In genomic region chr1:231272173-231272572, GRCh38 we compare ENCODE assay signal across 22 cellular contexts. TPM values are rescaled to one million over a fixed set of nuclear protein-coding genes. Genes with fewer than 3 reads are reported as not detected.
A peak's percentile ranks its signal among the peaks of the same experiment; 100 is the strongest.
DNase-seq lines count a peak whose midpoint lies in the region; ATAC-seq, FAIRE-seq and TF ChIP-seq lines count a peak whose summit lies in the region.
"Had no signal": no experiment of that assay in that cellular context is flagged by ENCODE, and none has a peak within 500 bp of the region (broad histone marks: within the 10 kb centered on the region; RNA-seq: fewer than 3 reads in every experiment).

No MANE protein-coding gene starts in this region.

- DNase-seq in activated T-cell treated with anti-CD3 and anti-CD28 coated beads, Interleukin-2, amount 50 U/mL, for 72 hours = no peak
- DNase-seq in activated T-cell treated with anti-CD3 and anti-CD28 coated beads for 4 hours (no peak), choroid plexus epithelial cell (ENCODE audit: low read depth) (peak; percentile 16), superior temporal gyrus (ENCODE audit: extremely low spot score) (no peak), brain microvascular endothelial cell (no peak), GM19239 (ENCODE audit: insufficient read length, low spot score) (no peak)
- peak; percentile 27 for DNase-seq in T-helper 2 cell treated with Interferon-gamma antibody and Interleukin-4, amounts not matched to agents 5 μg/mL and 100 μg/mL, for 36 hours (ENCODE audit: low spot score)
- DNase-seq: Karpas-422; naive B cell; NCI-H1092; NCI-H2029 treated with DMSO at 0.1 percent for 48 hours; NCI-H446 treated with DMSO at 0.1 percent for 48 hours; stimulated activated CD4-positive, alpha-beta T cell treated with anti-CD3 and anti-CD28 coated beads, Interleukin-2, amount 100 ng/mL, for 48 hours; T1000 had no signal

- in situ Hi-C loops in brain microvascular endothelial cell (cut with HindIII; ENCODE audit: low pct_ligation_motif_present, low sequenced_read_pairs) = no loop called here

- H3K4me1 Mint-ChIP-seq in activated T-cell treated with anti-CD3 and anti-CD28 coated beads, Interleukin-2, amount 50 U/mL, for 72 hours (ENCODE audit: low read depth) = peaks cover 34% of the 10 kb centered on the region
- H3K4me1 Mint-ChIP-seq in T-helper 2 cell treated with Interferon-gamma antibody and Interleukin-4, amounts not matched to agents 5 μg/mL and 100 μg/mL, for 36 hours (ENCODE audit: low read depth) = peaks cover 31% of the 10 kb centered on the region
- peaks cover 19% of the 10 kb centered on the region for H3K4me1 Mint-ChIP-seq in stimulated activated naive CD8-positive, alpha-beta T cell treated with anti-CD3 and anti-CD28 coated beads, Interleukin-15, Interleukin-2, amounts not matched to agents 100 ng/mL and 50 ng/mL, for 24 hours (ENCODE audit: low read depth)
- H3K4me1 Mint-ChIP-seq: memory B cell had no signal

- ATAC-seq in activated T-cell treated with anti-CD3 and anti-CD28 coated beads, Interleukin-2, amount 50 U/mL, for 72 hours (replicated peaks in 1 of 2) = peak; percentile 35 to 39

- H3K4me3 ChIP-seq in choroid plexus epithelial cell (ENCODE audit: low read depth, low read length) (no peak overlapping the region), brain microvascular endothelial cell (ENCODE audit: low read depth, low read length) (no peak overlapping the region)
- H3K4me3 ChIP-seq: HAP-1, SK-N-MC had no signal

- FAIRE-seq in GM19239 (lab: Jason Lieb, UNC) = no peak
- FAIRE-seq: astrocyte, colon, endometrium, islet of Langerhans had no signal

- TF ChIP-seq CTCF in choroid plexus epithelial cell (conservative IDR thresholded peaks at IDR 0.05; ENCODE audit: low read depth, low read length) = no peak
- TF ChIP-seq CTCF in brain microvascular endothelial cell (IDR thresholded peaks at IDR 0.05; ENCODE audit: low read depth, low read length, missing control alignments) = no peak

- peak overlapping the region; percentile 71 to 83 for H3K4me3 Mint-ChIP-seq in activated T-cell treated with anti-CD3 and anti-CD28 coated beads, Interleukin-2, amount 50 U/mL, for 72 hours
- peak overlapping the region; percentile 72 for H3K4me3 Mint-ChIP-seq in T-helper 2 cell treated with Interferon-gamma antibody and Interleukin-4, amounts not matched to agents 5 μg/mL and 100 μg/mL, for 36 hours
- no peak overlapping the region for H3K4me3 Mint-ChIP-seq in stimulated activated naive CD8-positive, alpha-beta T cell treated with anti-CD3 and anti-CD28 coated beads, Interleukin-15, Interleukin-2, amounts not matched to agents 100 ng/mL and 50 ng/mL, for 24 hours
- H3K4me3 Mint-ChIP-seq: memory B cell, naive B cell had no signal

- peaks cover 28% of the 10 kb centered on the region for H3K36me3 ChIP-seq in brain microvascular endothelial cell (replicated peaks)

- H3K9me3 Mint-ChIP-seq in activated T-cell treated with anti-CD3 and anti-CD28 coated beads, Interleukin-2, amount 50 U/mL, for 72 hours = no peaks in the 10 kb centered on the region
- no peaks in the 10 kb centered on the region for H3K9me3 Mint-ChIP-seq in T-helper 2 cell treated with Interferon-gamma antibody and Interleukin-4, amounts not matched to agents 5 μg/mL and 100 μg/mL, for 36 hours
- H3K9me3 Mint-ChIP-seq in stimulated activated naive CD8-positive, alpha-beta T cell treated with anti-CD3 and anti-CD28 coated beads, Interleukin-15, Interleukin-2, amounts not matched to agents 100 ng/mL and 50 ng/mL, for 24 hours = no peaks in the 10 kb centered on the region
- H3K9me3 Mint-ChIP-seq: memory B cell, naive B cell had no signal

- peak overlapping the region; percentile 98 for H3K27ac Mint-ChIP-seq in activated T-cell treated with anti-CD3 and anti-CD28 coated beads, Interleukin-2, amount 50 U/mL, for 72 hours
- peak overlapping the region; percentile 99 for H3K27ac Mint-ChIP-seq in T-helper 2 cell treated with Interferon-gamma antibody and Interleukin-4, amounts not matched to agents 5 μg/mL and 100 μg/mL, for 36 hours
- H3K27ac Mint-ChIP-seq in stimulated activated naive CD8-positive, alpha-beta T cell treated with anti-CD3 and anti-CD28 coated beads, Interleukin-15, Interleukin-2, amounts not matched to agents 100 ng/mL and 50 ng/mL, for 24 hours = peak overlapping the region; percentile 65
- H3K27ac Mint-ChIP-seq: memory B cell had no signal

- peaks cover 14 to 31% of the 10 kb centered on the region in 2 donors for H3K36me3 Mint-ChIP-seq in activated T-cell treated with anti-CD3 and anti-CD28 coated beads, Interleukin-2, amount 50 U/mL, for 72 hours (ENCODE audit: insufficient read depth in 2 of 2)
- peaks cover 68% of the 10 kb centered on the region for H3K36me3 Mint-ChIP-seq in T-helper 2 cell treated with Interferon-gamma antibody and Interleukin-4, amounts not matched to agents 5 μg/mL and 100 μg/mL, for 36 hours (ENCODE audit: low read depth)
- H3K36me3 Mint-ChIP-seq in stimulated activated naive CD8-positive, alpha-beta T cell treated with anti-CD3 and anti-CD28 coated beads, Interleukin-15, Interleukin-2, amounts not matched to agents 100 ng/mL and 50 ng/mL, for 24 hours (ENCODE audit: low read depth) = peaks cover 77% of the 10 kb centered on the region

- H3K27ac ChIP-seq in brain microvascular endothelial cell = no peak overlapping the region
- H3K27ac ChIP-seq: SK-N-MC had no signal

- H3K27me3 Mint-ChIP-seq in activated T-cell treated with anti-CD3 and anti-CD28 coated beads, Interleukin-2, amount 50 U/mL, for 72 hours (ENCODE audit: low read depth) = no peaks in the 10 kb centered on the region
- no peaks in the 10 kb centered on the region for H3K27me3 Mint-ChIP-seq in T-helper 2 cell treated with Interferon-gamma antibody and Interleukin-4, amounts not matched to agents 5 μg/mL and 100 μg/mL, for 36 hours (ENCODE audit: low read depth)
- H3K27me3 Mint-ChIP-seq in stimulated activated naive CD8-positive, alpha-beta T cell treated with anti-CD3 and anti-CD28 coated beads, Interleukin-15, Interleukin-2, amounts not matched to agents 100 ng/mL and 50 ng/mL, for 24 hours = no peaks in the 10 kb centered on the region
- H3K27me3 Mint-ChIP-seq: memory B cell, naive B cell had no signal

- H3K27me3 ChIP-seq in brain microvascular endothelial cell (replicated peaks) = no peaks in the 10 kb centered on the region

RNA-seq across cellular contexts. Expression of gene GNPAT, which starts 31.2 kb away (rescaled TPM):
- total RNA-seq in activated T-cell treated with anti-CD3 and anti-CD28 coated beads, Interleukin-2, amount 50 U/mL, for 72 hours = 10 to 100 TPM; 55.0 to 60.1 TPM

Comparison
In these comparisons a context has a peak if more than half of its experiments do, and no peak if none do; other contexts are left out.
1. DNase-seq: peak in T-helper 2 cell treated with Interferon-gamma antibody and Interleukin-4, amounts not matched to agents 5 μg/mL and 100 μg/mL, for 36 hours (single experiment) and choroid plexus epithelial cell (single experiment); none in activated T-cell treated with anti-CD3 and anti-CD28 coated beads, Interleukin-2, amount 50 U/mL, for 72 hours (0 of 2), activated T-cell treated with anti-CD3 and anti-CD28 coated beads for 4 hours (single experiment), superior temporal gyrus (single experiment), brain microvascular endothelial cell (single experiment) and GM19239 (single experiment).
2. Peak in every context shown above with its lines, with median percentiles within 50 percentile points of each other: H3K27ac Mint-ChIP-seq.